21 cellular contexts compared by ENCODE assay signal in the genomic region with DNA sequence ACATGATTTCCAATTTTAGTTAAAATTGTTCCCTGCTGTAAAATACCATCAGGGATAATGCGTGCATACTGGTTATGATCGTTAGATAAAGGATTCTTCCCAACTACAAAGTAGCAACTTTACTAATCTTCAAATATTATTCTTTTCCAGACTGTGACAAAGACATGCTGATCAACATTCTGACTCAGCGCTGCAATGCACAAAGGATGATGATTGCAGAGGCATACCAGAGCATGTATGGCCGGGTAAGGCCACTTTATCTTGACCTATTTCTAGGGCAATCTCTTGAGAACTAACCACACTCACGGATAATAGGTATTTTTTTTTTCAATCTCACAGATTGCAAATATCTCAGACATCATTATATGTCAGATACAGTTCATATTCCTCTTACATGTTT. TPM values are rescaled to one million over a fixed set of nuclear protein-coding genes. Genes with fewer than 3 reads are reported as not detected.
A peak's percentile ranks its signal among the peaks of the same experiment; 100 is the strongest.
DNase-seq lines count a peak whose midpoint lies in the region; ATAC-seq and TF ChIP-seq lines count a peak whose summit lies in the region.
"Had no signal": no experiment of that assay in that cellular context is flagged by ENCODE, and none has a peak within 500 bp of the region (broad histone marks: within the 10 kb centered on the region; RNA-seq: fewer than 3 reads in every experiment).

No MANE protein-coding gene starts in this region.

- no peaks in the 10 kb centered on the region for H3K9me3 ChIP-seq in HCT116 (ENCODE audit: control insufficient read depth in 1 of 2, insufficient read depth in 1 of 2, low read depth in 1 of 2, low read length in 2 of 2)
- H3K9me3 ChIP-seq in SJSA1 (replicated peaks), result no peaks in the 10 kb centered on the region
- no peaks in the 10 kb centered on the region for H3K9me3 ChIP-seq in skeletal muscle satellite cell (replicated peaks; ENCODE audit: low read length)
- H3K9me3 ChIP-seq: esophagus muscularis mucosa, SJCRH30 had no signal

- TF ChIP-seq POLR2A in HCT116 (IDR thresholded peaks at IDR 0.05; ENCODE audit: borderline replicate concordance, extremely low read depth, insufficient read depth, insufficient read length), result no peak

- DNase-seq in HCT116 (ENCODE audit: low read depth, low spot score) (no peak), SJSA1 (ENCODE audit: low read depth in 1 of 2, low spot score in 2 of 2) (peak; percentile 77 to 83), fibroblast of mammary gland (ENCODE audit: low read depth) (peak; percentile 77), COLO668 (lab: John Stamatoyannopoulos, UW; ENCODE audit: unreplicated experiment) (no peak), T-helper 9 cell (no peak)
- no peak for DNase-seq in stimulated activated CD8-positive, alpha-beta memory T cell treated with anti-CD3 and anti-CD28 coated beads, Interleukin-4, amount 100 ng/mL, for 48 hours
- no peak for DNase-seq in stimulated activated CD4-positive, alpha-beta T cell treated with anti-CD3 and anti-CD28 coated beads, Interleukin-4, amount 100 ng/mL, for 4 hours
- DNase-seq: activated CD8-positive, alpha-beta memory T cell treated with anti-CD3 and anti-CD28 coated beads, Interleukin-2, amount 50 U/mL, for 48 hours; aorta; dermis blood vessel endothelial cell; DMS153; hypothalamus; NCI-H2029 treated with DMSO at 0.1 percent for 48 hours; NCI-H526 treated with DMSO at 0.1 percent for 48 hours; SJCRH30; stimulated activated naive CD8-positive, alpha-beta T cell treated with anti-CD3 and anti-CD28 coated beads, Interleukin-15, Interleukin-2, amounts not matched to agents 100 U/mL and 50 U/mL, for 24 hours had no signal

- TF ChIP-seq CTCF in HCT116 (IDR thresholded peaks at IDR 0.05 in 2 of 3, conservative IDR thresholded peaks at IDR 0.05 in 1 of 3; ENCODE audit: borderline replicate concordance in 1 of 3, insufficient read depth in 1 of 3, low read depth in 2 of 3, low read length in 2 of 3) (no peak), fibroblast of mammary gland (conservative IDR thresholded peaks at IDR 0.05; ENCODE audit: control insufficient read depth, insufficient read depth, low read depth, low read length) (no peak)

- H3K27ac ChIP-seq in HCT116 (ENCODE audit: low read depth, low read length) (peak overlapping the region; percentile 57), SJSA1 (peak overlapping the region; percentile 91)
- H3K27ac ChIP-seq: C4-2B, esophagus muscularis mucosa had no signal

- H3K9ac ChIP-seq in HCT116 (ENCODE audit: low read length) (no peak overlapping the region), skeletal muscle satellite cell (ENCODE audit: low read depth, low read length) (peak overlapping the region; percentile 46)

- H3K4me2 ChIP-seq in HCT116 (ENCODE audit: low read length), result no peak overlapping the region
- H3K4me2 ChIP-seq in skeletal muscle satellite cell (ENCODE audit: low read length), result peak overlapping the region; percentile 2

- POLR2A ChIA-PET in HCT116 (lab: Charles Lee), result no interaction called here

- intact Hi-C loops in HCT116 (cut with micrococcal nuclease), result no loop called here

- ATAC-seq in HCT116, result no peak
- ATAC-seq: stimulated activated naive CD8-positive, alpha-beta T cell treated with anti-CD3 and anti-CD28 coated beads, Interleukin-15, Interleukin-2, amounts not matched to agents 100 U/mL and 50 U/mL, for 24 hours had no signal

- no peaks in the 10 kb centered on the region; the same call in 1 of the 2 replicates for H4K20me1 ChIP-seq in HCT116 (ENCODE audit: insufficient read depth)

- TF ChIP-seq RAD21 in HCT116 (IDR thresholded peaks at IDR 0.05; ENCODE audit: low read depth), result no peak

- H3K79me2 ChIP-seq in HCT116 (ENCODE audit: insufficient read depth, low read length), result no peaks in the 10 kb centered on the region

- RAD21 ChIA-PET in HCT116 (lab: Charles Lee; ENCODE audit: low non-redundant PET in 1 of 2, low total read pairs in 2 of 2, uncharacterized antibody in 2 of 2, unreplicated experiment in 2 of 2), result no interaction called here

- H3K36me3 ChIP-seq in HCT116 (ENCODE audit: control insufficient read depth in 1 of 2, insufficient read depth in 2 of 2, low read length in 2 of 2) (no peaks in the 10 kb centered on the region), SJSA1 (no peaks in the 10 kb centered on the region), skeletal muscle satellite cell (ENCODE audit: insufficient read depth, low read length) (no peaks in the 10 kb centered on the region)
- H3K36me3 ChIP-seq: esophagus muscularis mucosa, SJCRH30 had no signal

- H3K4me1 ChIP-seq in HCT116 (ENCODE audit: control insufficient read depth in 1 of 2, insufficient read depth in 2 of 2, low read length in 2 of 2), result peaks cover 14 to 19% of the 10 kb centered on the region in 2 experiments
- peaks cover 25% of the 10 kb centered on the region for H3K4me1 ChIP-seq in SJSA1 (replicated peaks)
- peaks cover 25% of the 10 kb centered on the region for H3K4me1 ChIP-seq in skeletal muscle satellite cell (ENCODE audit: control insufficient read depth, insufficient read depth, low read length)
- H3K4me1 ChIP-seq: esophagus muscularis mucosa had no signal

- H2AFZ ChIP-seq in HCT116 (ENCODE audit: low read depth, low read length, poor library complexity, severe bottlenecking), result peak overlapping the region; percentile 50

- BruUV-seq in HCT116 (replicated peaks; lab: Mats Ljungman, UMichigan), result no TSS peak

- CTCF ChIA-PET in HCT116 (lab: Charles Lee), result no interaction called here

- H3K27me3 ChIP-seq in HCT116 (ENCODE audit: insufficient read depth, low read length), result no peaks in the 10 kb centered on the region
- H3K27me3 ChIP-seq in SJSA1 (replicated peaks), result no peaks in the 10 kb centered on the region
- H3K27me3 ChIP-seq in skeletal muscle satellite cell (ENCODE audit: control insufficient read depth, insufficient read depth, low read length), result no peaks in the 10 kb centered on the region
- H3K27me3 ChIP-seq: esophagus muscularis mucosa, SJCRH30 had no signal

- H3K4me3 ChIP-seq in HCT116 (replicated peaks in 1 of 2; ENCODE audit: low read depth in 1 of 2, low read length in 2 of 2) (no peak overlapping the region), SJSA1 (no peak overlapping the region), fibroblast of mammary gland (ENCODE audit: control insufficient read depth, low read depth, low read length) (no peak overlapping the region), skeletal muscle satellite cell (ENCODE audit: low read length) (no peak overlapping the region)
- H3K4me3 ChIP-seq: esophagus muscularis mucosa, SJCRH30 had no signal

- H3K9me2 ChIP-seq in HCT116 (ENCODE audit: insufficient read depth), result no peaks in the 10 kb centered on the region

TF ChIP-seq in HCT116, 20 proteins besides CTCF, POLR2A, EP300 and RAD21:
- no peak for TF ChIP-seq ZFX (IDR thresholded peaks at IDR 0.05)
- no peak for TF ChIP-seq ZNF274 (IDR thresholded peaks at IDR 0.05; ENCODE audit: low read depth, low read length)
- TF ChIP-seq SP1 (IDR thresholded peaks at IDR 0.05; ENCODE audit: low read depth), result no peak
- no peak for TF ChIP-seq FOSL1 (IDR thresholded peaks at IDR 0.05; ENCODE audit: low read depth)
- TF ChIP-seq CEBPB (IDR thresholded peaks at IDR 0.05; ENCODE audit: low read depth), result no peak
- no peak for TF ChIP-seq TCF7L2 (IDR thresholded peaks at IDR 0.05; ENCODE audit: borderline replicate concordance, extremely low read depth, insufficient read depth, insufficient read length)
- TF ChIP-seq, protein P1, sequence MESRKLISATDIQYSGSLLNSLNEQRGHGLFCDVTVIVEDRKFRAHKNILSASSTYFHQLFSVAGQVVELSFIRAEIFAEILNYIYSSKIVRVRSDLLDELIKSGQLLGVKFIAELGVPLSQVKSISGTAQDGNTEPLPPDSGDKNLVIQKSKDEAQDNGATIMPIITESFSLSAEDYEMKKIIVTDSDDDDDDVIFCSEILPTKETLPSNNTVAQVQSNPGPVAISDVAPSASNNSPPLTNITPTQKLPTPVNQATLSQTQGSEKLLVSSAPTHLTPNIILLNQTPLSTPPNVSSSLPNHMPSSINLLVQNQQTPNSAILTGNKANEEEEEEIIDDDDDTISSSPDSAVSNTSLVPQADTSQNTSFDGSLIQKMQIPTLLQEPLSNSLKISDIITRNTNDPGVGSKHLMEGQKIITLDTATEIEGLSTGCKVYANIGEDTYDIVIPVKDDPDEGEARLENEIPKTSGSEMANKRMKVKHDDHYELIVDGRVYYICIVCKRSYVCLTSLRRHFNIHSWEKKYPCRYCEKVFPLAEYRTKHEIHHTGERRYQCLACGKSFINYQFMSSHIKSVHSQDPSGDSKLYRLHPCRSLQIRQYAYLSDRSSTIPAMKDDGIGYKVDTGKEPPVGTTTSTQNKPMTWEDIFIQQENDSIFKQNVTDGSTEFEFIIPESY (IDR thresholded peaks at IDR 0.05; ENCODE audit: extremely low read depth, insufficient replicate concordance, low read length), result no peak
- TF ChIP-seq CBX3 (IDR thresholded peaks at IDR 0.05; ENCODE audit: low read depth), result no peak
- TF ChIP-seq SIN3A (IDR thresholded peaks at IDR 0.05; ENCODE audit: low read depth), result no peak
- TF ChIP-seq JUND (IDR thresholded peaks at IDR 0.05), result no peak
TF ChIP-seq in HCT116: peak in this region for 0.

RNA-seq across cellular contexts. Expression of gene ANXA10, which starts 47.0 kb away (rescaled TPM):
- total RNA-seq in HCT116 (2021; ENCODE audit: unreplicated experiment), result 15.1 TPM
- 4.7 and 5.5 TPM in 2 replicates for polyA plus RNA-seq in HCT116 (2012)
- 1.7 and 3.6 TPM in 2 replicates for total RNA-seq in SJSA1 (2014; rRNA removed; shearing (Covaris generic))
- total RNA-seq in skeletal muscle satellite cell (2012; rRNA removed), result 5.3 and 7.2 TPM in 2 replicates
- total RNA-seq: aorta, mesothelial cell of epicardium, neural crest cell had no signal

Comparison
In these comparisons a context has a peak if more than half of its experiments do, and no peak if none do; other contexts are left out.
1. DNase-seq: peak in SJSA1 (2 of 2) and fibroblast of mammary gland (single experiment); none in HCT116 (single experiment), COLO668 (single experiment), stimulated activated CD8-positive, alpha-beta memory T cell treated with anti-CD3 and anti-CD28 coated beads, Interleukin-4, amount 100 ng/mL, for 48 hours (single experiment), stimulated activated CD4-positive, alpha-beta T cell treated with anti-CD3 and anti-CD28 coated beads, Interleukin-4, amount 100 ng/mL, for 4 hours (0 of 2) and T-helper 9 cell (single experiment).